ENCODE assay signal across 8 cellular contexts in the genomic region with DNA sequence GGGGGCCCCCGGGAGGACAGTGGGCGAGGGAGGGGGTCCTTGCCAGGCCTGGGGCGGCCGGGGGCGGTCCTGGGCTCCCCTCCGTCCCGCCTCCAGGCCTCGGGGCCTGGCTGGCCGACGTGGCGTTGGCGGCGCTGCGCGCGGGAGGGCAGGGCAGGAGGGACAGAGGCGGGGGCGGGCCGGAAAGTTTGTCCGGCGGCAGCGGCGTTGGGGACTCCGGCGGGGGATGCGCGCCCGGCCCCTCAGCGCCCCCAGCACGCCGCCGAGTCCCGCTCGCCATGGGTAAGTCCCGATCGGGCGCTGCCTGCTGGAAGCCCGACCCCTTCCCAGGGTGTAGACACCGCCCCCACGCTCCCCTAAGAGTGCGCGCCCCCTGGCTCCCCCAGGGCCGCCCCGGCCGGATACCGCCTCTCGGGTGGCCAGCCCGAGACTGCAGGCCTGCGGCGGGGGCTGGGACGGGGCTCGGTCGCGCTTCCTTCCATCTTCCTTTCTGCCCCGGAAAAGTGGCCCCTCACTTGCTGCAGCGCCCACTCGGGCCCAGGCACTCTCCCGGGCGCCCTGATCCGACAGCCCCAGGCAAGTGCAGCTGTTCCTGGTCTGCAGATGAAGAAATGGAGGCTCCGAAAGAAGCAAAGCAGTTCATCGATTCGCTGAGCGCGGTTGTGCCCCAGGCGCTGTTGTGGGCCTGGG. TPM values are rescaled to one million over a fixed set of nuclear protein-coding genes. Genes with fewer than 3 reads are reported as not detected.
DNase-seq lines count a peak whose midpoint lies in the region; ATAC-seq and TF ChIP-seq lines count a peak whose summit lies in the region.

TSS of gene SLC2A10 (plus strand) at position 191 of the 690 bp plus-strand sequence. CDS start at position 279, 88 bp downstream.

- H3K36me3 ChIP-seq in left lung = no peaks in the 10 kb centered on the region

- peak within 1 kb of the TSS; percentile 51 to 90 for H3K27ac Mint-ChIP-seq in stimulated activated naive CD8-positive, alpha-beta T cell treated with anti-CD3 and anti-CD28 coated beads, Interleukin-15, amount 100 ng/mL, for 72 hours

- H3K27ac ChIP-seq in left lung = peak within 1 kb of the TSS; percentile 74 to 78

- intact Hi-C loops in left lung (cut with DNase I) = no loop called here

- peak; percentile 6 for TF ChIP-seq CTCF in AG09319 (IDR thresholded peaks at IDR 0.05; ENCODE audit: low read depth, low read length)
- no peak for TF ChIP-seq CTCF in choroid plexus epithelial cell (conservative IDR thresholded peaks at IDR 0.05; ENCODE audit: low read depth, low read length)
- no peak for TF ChIP-seq CTCF in left lung (IDR thresholded peaks at IDR 0.05)

- DNase-seq in AG09319 (ENCODE audit: extremely low read depth, low read depth) (no peak), HuH-7 (ENCODE audit: low spot score) (peak; percentile 39), choroid plexus epithelial cell (ENCODE audit: low read depth) (peak; percentile 52), left lung (peak; percentile 52 to 87), NCI-H2081 (lab: John Stamatoyannopoulos, UW) (no peak)
- DNase-seq in stimulated activated naive CD8-positive, alpha-beta T cell treated with anti-CD3 and anti-CD28 coated beads, Interleukin-15, amount 100 ng/mL, for 72 hours = peak; percentile 15 to 20
- DNase-seq in stimulated activated CD4-positive, alpha-beta T cell treated with anti-CD3 and anti-CD28 coated beads, Interleukin-2, amount 100 ng/mL, for 48 hours = no peak

- peaks cover 72% of the 10 kb centered on the region for H3K27me3 Mint-ChIP-seq in stimulated activated naive CD8-positive, alpha-beta T cell treated with anti-CD3 and anti-CD28 coated beads, Interleukin-15, amount 100 ng/mL, for 72 hours

- H3K4me1 ChIP-seq in left lung = peaks cover 0 to 15% of the 10 kb centered on the region in 2 donors

- H3K4me3 ChIP-seq in choroid plexus epithelial cell (ENCODE audit: low read depth, low read length) (peak within 1 kb of the TSS; percentile 76), left lung (peak within 1 kb of the TSS; percentile 52 to 76)

- H3K9me3 Mint-ChIP-seq in stimulated activated naive CD8-positive, alpha-beta T cell treated with anti-CD3 and anti-CD28 coated beads, Interleukin-15, amount 100 ng/mL, for 72 hours = peaks cover 0 to 5% of the 10 kb centered on the region in 2 donors

- H3K27me3 ChIP-seq in left lung = peaks cover 0 to 26% of the 10 kb centered on the region in 2 donors

- H3K4me3 Mint-ChIP-seq in stimulated activated naive CD8-positive, alpha-beta T cell treated with anti-CD3 and anti-CD28 coated beads, Interleukin-15, amount 100 ng/mL, for 72 hours = peak within 1 kb of the TSS; percentile 75 to 87

- peak; percentile 92 for ATAC-seq in left lung
- ATAC-seq in stimulated activated naive CD8-positive, alpha-beta T cell treated with anti-CD3 and anti-CD28 coated beads, Interleukin-15, amount 100 ng/mL, for 72 hours = peak; percentile 78
- no peak for ATAC-seq in GM18519 (IDR thresholded peaks at IDR 0.05; ENCODE audit: low FRiP score, unreplicated experiment)

- H3K4me1 Mint-ChIP-seq in stimulated activated naive CD8-positive, alpha-beta T cell treated with anti-CD3 and anti-CD28 coated beads, Interleukin-15, amount 100 ng/mL, for 72 hours = peaks cover 22% of the 10 kb centered on the region

- H3K9me3 ChIP-seq in left lung = peaks cover 0 to 6% of the 10 kb centered on the region in 2 donors

RNA-seq across cellular contexts. Expression of gene SLC2A10, which starts in this region (rescaled TPM):
- 10 to 100 TPM; 12.9 to 26.1 TPM for total RNA-seq in left lung

Comparison
In these comparisons a context has a peak if more than half of its experiments do, and no peak if none do; other contexts are left out.
1. DNase-seq: peak in HuH-7 (single experiment), choroid plexus epithelial cell (single experiment), left lung (2 of 2) and stimulated activated naive CD8-positive, alpha-beta T cell treated with anti-CD3 and anti-CD28 coated beads, Interleukin-15, amount 100 ng/mL, for 72 hours (2 of 2); none in AG09319 (single experiment), NCI-H2081 (0 of 2) and stimulated activated CD4-positive, alpha-beta T cell treated with anti-CD3 and anti-CD28 coated beads, Interleukin-2, amount 100 ng/mL, for 48 hours (0 of 2).